In the genomic region with DNA sequence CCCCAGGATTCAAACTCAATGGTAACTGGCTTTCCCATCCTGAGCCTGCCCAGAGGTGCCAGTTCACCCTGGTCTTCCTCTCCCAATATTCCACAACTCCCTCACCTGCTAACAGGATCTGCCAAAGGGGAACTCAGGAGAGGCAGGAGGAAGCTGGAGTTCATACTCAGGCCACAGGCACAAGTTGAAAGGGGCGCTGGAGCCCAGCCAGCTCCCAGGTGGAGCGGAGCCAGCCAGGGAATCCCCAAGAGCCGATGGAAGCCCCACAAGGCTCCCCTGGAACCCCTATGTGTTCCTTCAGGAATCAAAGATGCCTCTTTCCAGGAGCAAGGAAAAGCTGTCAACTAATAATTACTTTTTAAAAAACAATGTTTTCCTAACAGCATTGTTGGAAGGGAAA, we compare ENCODE assay signal across 19 cellular contexts.
"Had no signal": no experiment of that assay in that cellular context is flagged by ENCODE, and none has a peak within 500 bp of the region (broad histone marks: within the 10 kb centered on the region; RNA-seq: fewer than 3 reads in every experiment).

No MANE protein-coding gene starts in this region.

- H3K27me3 Mint-ChIP-seq: activated T-cell treated with anti-CD3 and anti-CD28 coated beads, Interleukin-2, amount 50 U/mL, for 24 hours; natural killer cell treated with Interleukin-12 subunit alpha and Interleukin-12 subunit beta and Interleukin-15 and Interleukin-18, amount 100 ng/mL, for 72 hours; stimulated activated naive B cell treated with anti-CD40 and anti-IgM and Interleukin-4, amounts not matched to agents 10 μg/mL and 1 μg/mL and 100 μg/mL, for 72 hours had no signal

- H3K4me1 Mint-ChIP-seq: stimulated activated naive B cell treated with anti-CD40 and anti-IgM and Interleukin-4, amounts not matched to agents 10 μg/mL and 1 μg/mL and 100 μg/mL, for 72 hours had no signal

- H3K36me3 Mint-ChIP-seq: activated CD8-positive, alpha-beta memory T cell treated with anti-CD3 and anti-CD28 coated beads, Interleukin-2, amount 10 ng/mL, durations not matched to agents 7 days and 5 days; activated naive CD4-positive, alpha-beta T cell treated with anti-CD3 and anti-CD28 coated beads, Interleukin-2, amount 50 U/mL, for 72 hours; natural killer cell treated with Interleukin-12 subunit alpha and Interleukin-12 subunit beta and Interleukin-15 and Interleukin-18, amount 100 ng/mL, for 72 hours; stimulated activated naive B cell treated with anti-CD40 and anti-IgM and Interleukin-4, amounts not matched to agents 10 μg/mL and 1 μg/mL and 100 μg/mL, for 72 hours had no signal

- DNase-seq: activated CD4-positive, alpha-beta T cell treated with anti-CD3 and anti-CD28 coated beads, Interleukin-2, amount 50 U/mL, for 48 hours; activated CD4-positive, CD25-positive, alpha-beta regulatory T cell treated with anti-CD3 and anti-CD28 coated beads, Interleukin-2, amount 50 U/mL, for 72 hours; activated CD8-positive, alpha-beta memory T cell treated with anti-CD3 and anti-CD28 coated beads, Interleukin-2, amount 10 ng/mL, durations not matched to agents 7 days and 5 days; activated effector memory CD4-positive, alpha-beta T cell treated with anti-CD3 and anti-CD28 coated beads, Interleukin-2, amount 50 U/mL, for 16 hours; activated T-cell treated with anti-CD3 and anti-CD28 coated beads, Interleukin-2, amount 50 U/mL, for 24 hours; amygdala; brain microvascular endothelial cell; kidney glomerular epithelial cell; occipital lobe; spleen; stimulated activated CD4-positive, alpha-beta T cell treated with anti-CD3 and anti-CD28 coated beads, Interleukin-1b, Interleukin-23, amount 100 ng/mL, for 48 hours; stimulated activated naive B cell treated with anti-CD40 and anti-IgM and Interleukin-4, amounts not matched to agents 10 μg/mL and 1 μg/mL and 100 μg/mL, for 72 hours had no signal

- H3K4me3 ChIP-seq: lung, prostate gland, spleen had no signal

- H3K27ac ChIP-seq: brain microvascular endothelial cell, spleen had no signal

- H3K36me3 ChIP-seq: brain microvascular endothelial cell, prostate gland, spleen had no signal

- H3K27me3 ChIP-seq: brain microvascular endothelial cell, spleen had no signal

- H3K9me3 Mint-ChIP-seq: activated naive CD4-positive, alpha-beta T cell treated with anti-CD3 and anti-CD28 coated beads, Interleukin-2, amount 50 U/mL, for 72 hours; activated T-cell treated with anti-CD3 and anti-CD28 coated beads, Interleukin-2, amount 50 U/mL, for 24 hours; natural killer cell treated with Interleukin-12 subunit alpha and Interleukin-12 subunit beta and Interleukin-15 and Interleukin-18, amount 100 ng/mL, for 72 hours; stimulated activated naive B cell treated with anti-CD40 and anti-IgM and Interleukin-4, amounts not matched to agents 10 μg/mL and 1 μg/mL and 100 μg/mL, for 72 hours had no signal

- H3K4me3 Mint-ChIP-seq: activated CD8-positive, alpha-beta memory T cell treated with anti-CD3 and anti-CD28 coated beads, Interleukin-2, amount 10 ng/mL, durations not matched to agents 7 days and 5 days; activated T-cell treated with anti-CD3 and anti-CD28 coated beads, Interleukin-2, amount 50 U/mL, for 24 hours; natural killer cell treated with Interleukin-12 subunit alpha and Interleukin-12 subunit beta and Interleukin-15 and Interleukin-18, amount 100 ng/mL, for 72 hours; stimulated activated naive B cell treated with anti-CD40 and anti-IgM and Interleukin-4, amounts not matched to agents 10 μg/mL and 1 μg/mL and 100 μg/mL, for 72 hours had no signal

- ATAC-seq: activated CD8-positive, alpha-beta memory T cell treated with anti-CD3 and anti-CD28 coated beads, Interleukin-2, amount 10 ng/mL, durations not matched to agents 7 days and 5 days; activated naive CD4-positive, alpha-beta T cell treated with anti-CD3 and anti-CD28 coated beads, Interleukin-2, amount 50 U/mL, for 72 hours; natural killer cell treated with Interleukin-12 subunit alpha and Interleukin-12 subunit beta and Interleukin-15 and Interleukin-18, amount 100 ng/mL, for 72 hours; sciatic nerve; stimulated activated naive B cell treated with anti-CD40 and anti-IgM and Interleukin-4, amounts not matched to agents 10 μg/mL and 1 μg/mL and 100 μg/mL, for 72 hours had no signal

- H3K9me3 ChIP-seq: prostate gland, spleen had no signal

- FAIRE-seq: frontal cortex, urothelium cell line had no signal

- H3K27ac Mint-ChIP-seq: activated CD8-positive, alpha-beta memory T cell treated with anti-CD3 and anti-CD28 coated beads, Interleukin-2, amount 10 ng/mL, durations not matched to agents 7 days and 5 days; activated naive CD4-positive, alpha-beta T cell treated with anti-CD3 and anti-CD28 coated beads, Interleukin-2, amount 50 U/mL, for 72 hours; activated T-cell treated with anti-CD3 and anti-CD28 coated beads, Interleukin-2, amount 50 U/mL, for 24 hours; natural killer cell treated with Interleukin-12 subunit alpha and Interleukin-12 subunit beta and Interleukin-15 and Interleukin-18, amount 100 ng/mL, for 72 hours; stimulated activated naive B cell treated with anti-CD40 and anti-IgM and Interleukin-4, amounts not matched to agents 10 μg/mL and 1 μg/mL and 100 μg/mL, for 72 hours had no signal
